Comparison of ENCODE assay signal across 12 cellular contexts in genomic region chr14:24197066-24197465, GRCh38. TPM values are rescaled to one million over a fixed set of nuclear protein-coding genes. Genes with fewer than 3 reads are reported as not detected.
DNase-seq lines count a peak whose midpoint lies in the region; ATAC-seq and TF ChIP-seq lines count a peak whose summit lies in the region.
"Had no signal": no experiment of that assay in that cellular context is flagged by ENCODE, and none has a peak within 500 bp of the region (broad histone marks: within the 10 kb centered on the region; RNA-seq: fewer than 3 reads in every experiment).

No MANE protein-coding gene starts in this region.

- no peak overlapping the region for H3K27ac ChIP-seq in CD4-positive, alpha-beta T cell (ENCODE audit: low read depth, low read length)
- peak overlapping the region; percentile 30; the same call in 1 of the 2 replicates for H3K27ac ChIP-seq in HCT116 (ENCODE audit: low read depth, low read length)
- peak overlapping the region; percentile 47 for H3K27ac ChIP-seq in naive thymus-derived CD4-positive, alpha-beta T cell (ENCODE audit: low read depth, low read length)

- TF ChIP-seq CTCF in CD4-positive, alpha-beta T cell (IDR thresholded peaks at IDR 0.05): no peak
- no peak for TF ChIP-seq CTCF in HCT116 (IDR thresholded peaks at IDR 0.05 in 2 of 3, conservative IDR thresholded peaks at IDR 0.05 in 1 of 3; ENCODE audit: borderline replicate concordance in 1 of 3, insufficient read depth in 1 of 3, low read depth in 2 of 3, low read length in 2 of 3)

- POLR2A ChIA-PET in CD4-positive, alpha-beta T cell (lab: Charles Lee): interaction anchor here (2.3 to 4.0 kb wide), 3 partner anchors 13 to 56 kb away, joined by 12 to 99 read pairs (median 20); partner anchors contain the start of genes CHMP4A, EMC9 and MDP1
- POLR2A ChIA-PET in HCT116 (lab: Charles Lee): no interaction called here
- POLR2A ChIA-PET in naive thymus-derived CD4-positive, alpha-beta T cell (lab: Charles Lee): interaction anchor here (1.8 to 3.9 kb wide), 4 partner anchors 12 to 45 kb away, joined by 7 to 79 read pairs (median 24); partner anchors contain the start of genes CHMP4A, IRF9, MDP1 and TINF2

- no peaks in the 10 kb centered on the region for H3K27me3 ChIP-seq in CD4-positive, alpha-beta T cell (ENCODE audit: control insufficient read depth, insufficient read depth, low read length)
- H3K27me3 ChIP-seq in HCT116 (ENCODE audit: insufficient read depth, low read length): no peaks in the 10 kb centered on the region
- H3K27me3 ChIP-seq in naive thymus-derived CD4-positive, alpha-beta T cell (ENCODE audit: control insufficient read depth in 2 of 2, insufficient read depth in 2 of 2, low read length in 2 of 2): no peaks in the 10 kb centered on the region
- H3K27me3 ChIP-seq: dorsolateral prefrontal cortex had no signal

- peaks cover 49% of the 10 kb centered on the region for H3K4me1 Mint-ChIP-seq in CD4-positive, alpha-beta T cell (ENCODE audit: low read depth)
- H3K4me1 Mint-ChIP-seq in naive thymus-derived CD4-positive, alpha-beta T cell: peaks cover 34 to 72% (median 56%) of the 10 kb centered on the region in 7 donors

- no peaks in the 10 kb centered on the region for H3K27me3 Mint-ChIP-seq in CD4-positive, alpha-beta T cell
- H3K27me3 Mint-ChIP-seq in naive thymus-derived CD4-positive, alpha-beta T cell: no peaks in the 10 kb centered on the region

- peaks cover 61% of the 10 kb centered on the region for H3K36me3 Mint-ChIP-seq in CD4-positive, alpha-beta T cell (ENCODE audit: low read depth)
- peaks cover 25 to 42% of the 10 kb centered on the region in 2 donors for H3K36me3 Mint-ChIP-seq in activated naive CD4-positive, alpha-beta T cell treated with anti-CD3 and anti-CD28 coated beads, Interleukin-2, amount 50 U/mL, for 72 hours
- H3K36me3 Mint-ChIP-seq in naive thymus-derived CD4-positive, alpha-beta T cell: peaks cover 8 to 44% (median 17%) of the 10 kb centered on the region in 5 donors

- peaks cover 6 to 18% of the 10 kb centered on the region in 2 experiments; a peak in 3 of 4 replicates for H3K36me3 ChIP-seq in HCT116 (ENCODE audit: control insufficient read depth in 1 of 2, insufficient read depth in 2 of 2, low read length in 2 of 2)
- peaks cover 0 to 19% (median 3%) of the 10 kb centered on the region in 3 experiments for H3K36me3 ChIP-seq in naive thymus-derived CD4-positive, alpha-beta T cell (ENCODE audit: control insufficient read depth in 2 of 3, insufficient read depth in 3 of 3, low read length in 3 of 3)

- intact Hi-C loops in CD4-positive, alpha-beta T cell (cut with DNase I, micrococcal nuclease): loop anchor here in 1 of 2 experiments (5.0 kb wide), 1 partner anchor 35 kb away; the partner anchor contains the start of genes GMPR2 and NEDD8
- intact Hi-C loops in HCT116 (cut with micrococcal nuclease): no loop called here
- intact Hi-C loops in naive thymus-derived CD4-positive, alpha-beta T cell (cut with micrococcal nuclease): no loop called here

- no peak for TF ChIP-seq POLR2A in HCT116 (IDR thresholded peaks at IDR 0.05; ENCODE audit: borderline replicate concordance, extremely low read depth, insufficient read depth, insufficient read length)

- H3K27ac Mint-ChIP-seq in CD4-positive, alpha-beta T cell: peak overlapping the region; percentile 92
- H3K27ac Mint-ChIP-seq in activated naive CD4-positive, alpha-beta T cell treated with anti-CD3 and anti-CD28 coated beads, Interleukin-2, amount 50 U/mL, for 72 hours: peak overlapping the region; percentile 15 to 84
- peak overlapping the region in 8 of 9 donors; percentile 64 to 98 (median 89) for H3K27ac Mint-ChIP-seq in naive thymus-derived CD4-positive, alpha-beta T cell

- no peaks in the 10 kb centered on the region for H3K9me2 ChIP-seq in HCT116 (ENCODE audit: insufficient read depth)

- no peaks in the 10 kb centered on the region for H3K9me3 ChIP-seq in CD4-positive, alpha-beta T cell (ENCODE audit: control insufficient read depth, low read length)
- H3K9me3 ChIP-seq in HCT116 (ENCODE audit: control insufficient read depth in 1 of 2, insufficient read depth in 1 of 2, low read depth in 1 of 2, low read length in 2 of 2): peaks cover 0 to 5% of the 10 kb centered on the region in 2 experiments; a peak in 1 of 4 replicates
- H3K9me3 ChIP-seq in naive thymus-derived CD4-positive, alpha-beta T cell (ENCODE audit: control insufficient read depth in 2 of 3, low read length in 3 of 3): no peaks in the 10 kb centered on the region

- H3K4me2 ChIP-seq in HCT116 (ENCODE audit: low read length): peak overlapping the region; percentile 84; the same call in 1 of the 2 replicates

- H4K20me1 ChIP-seq in HCT116 (ENCODE audit: insufficient read depth): no peaks in the 10 kb centered on the region

- no peaks in the 10 kb centered on the region for H3K9me3 Mint-ChIP-seq in CD4-positive, alpha-beta T cell
- peaks cover 0 to 4% of the 10 kb centered on the region in 2 donors for H3K9me3 Mint-ChIP-seq in activated naive CD4-positive, alpha-beta T cell treated with anti-CD3 and anti-CD28 coated beads, Interleukin-2, amount 50 U/mL, for 72 hours
- peaks cover 0 to 6% (median 0%) of the 10 kb centered on the region in 11 donors for H3K9me3 Mint-ChIP-seq in naive thymus-derived CD4-positive, alpha-beta T cell

- H3K4me1 ChIP-seq in HCT116 (ENCODE audit: control insufficient read depth in 1 of 2, insufficient read depth in 2 of 2, low read length in 2 of 2): peaks cover 14 to 26% of the 10 kb centered on the region in 2 experiments
- H3K4me1 ChIP-seq in naive thymus-derived CD4-positive, alpha-beta T cell (ENCODE audit: control insufficient read depth in 2 of 2, insufficient read depth in 2 of 2, low read length in 2 of 2): peaks cover 14 to 16% of the 10 kb centered on the region in 2 donors

- peak overlapping the region; percentile 87 for H3K4me3 Mint-ChIP-seq in CD4-positive, alpha-beta T cell
- H3K4me3 Mint-ChIP-seq in naive thymus-derived CD4-positive, alpha-beta T cell: peak overlapping the region; percentile 76 to 95 (median 89)

- no TSS peak for BruUV-seq in HCT116 (replicated peaks; lab: Mats Ljungman, UMichigan)

- CTCF ChIA-PET in CD4-positive, alpha-beta T cell (lab: Charles Lee): interaction anchor here (1.3 to 2.6 kb wide), 2 partner anchors 36 to 45 kb away, joined by 4 to 12 read pairs; partner anchors contain the start of gene TINF2
- CTCF ChIA-PET in HCT116 (lab: Charles Lee): no interaction called here
- CTCF ChIA-PET in naive thymus-derived CD4-positive, alpha-beta T cell (lab: Charles Lee): interaction anchor here (0.7 to 2.0 kb wide), 2 partner anchors 10 to 45 kb away, joined by 3 to 6 read pairs; partner anchors contain the start of gene TINF2

- no peak for DNase-seq in CD4-positive, alpha-beta T cell
- DNase-seq in HCT116 (ENCODE audit: low read depth, low spot score) (no peak), NCI-H226 (no peak), NCI-H774 (lab: John Stamatoyannopoulos, UW) (no peak)
- no peak for DNase-seq in activated naive CD4-positive, alpha-beta T cell treated with anti-CD3 and anti-CD28 coated beads, Interleukin-2, amount 50 U/mL, for 72 hours (ENCODE audit: low spot score in 2 of 2)
- DNase-seq in naive thymus-derived CD4-positive, alpha-beta T cell: no peak
- DNase-seq in stimulated activated CD4-positive, alpha-beta T cell treated with anti-CD3 and anti-CD28 coated beads, Interleukin-4, amount 100 ng/mL, for 4 hours: no peak
- DNase-seq: dorsolateral prefrontal cortex, EL, NCI-H2171 treated with DMSO at 0.1 percent for 48 hours had no signal

- H3K9ac ChIP-seq in HCT116 (ENCODE audit: low read length): no peak overlapping the region

- no peak for TF ChIP-seq RAD21 in HCT116 (IDR thresholded peaks at IDR 0.05; ENCODE audit: low read depth)

- no peak for ATAC-seq in CD4-positive, alpha-beta T cell (ENCODE audit: poor library complexity)
- ATAC-seq in HCT116 (no peak), GM21390 (IDR thresholded peaks at IDR 0.05; ENCODE audit: unreplicated experiment) (no peak)
- no peak for ATAC-seq in activated naive CD4-positive, alpha-beta T cell treated with anti-CD3 and anti-CD28 coated beads, Interleukin-2, amount 50 U/mL, for 72 hours
- no peak for ATAC-seq in naive thymus-derived CD4-positive, alpha-beta T cell

- H3K4me3 ChIP-seq in HCT116 (replicated peaks in 1 of 2; ENCODE audit: low read depth in 1 of 2, low read length in 2 of 2): no peak overlapping the region
- no peak overlapping the region for H3K4me3 ChIP-seq in naive thymus-derived CD4-positive, alpha-beta T cell (ENCODE audit: low read length)

- RAD21 ChIA-PET in HCT116 (lab: Charles Lee; ENCODE audit: low non-redundant PET in 1 of 2, low total read pairs in 2 of 2, uncharacterized antibody in 2 of 2, unreplicated experiment in 2 of 2): no interaction called here

- no peak overlapping the region for H2AFZ ChIP-seq in HCT116 (ENCODE audit: low read depth, low read length, poor library complexity, severe bottlenecking)

- peaks cover 30% of the 10 kb centered on the region for H3K79me2 ChIP-seq in HCT116 (ENCODE audit: insufficient read depth, low read length)

RNA-seq across cellular contexts. Expression of gene TM9SF1, which starts 1.8 kb away (rescaled TPM):
- total RNA-seq in CD4-positive, alpha-beta T cell: 10 to 100 TPM; 12.9 to 13.0 TPM
- 35.2 TPM for total RNA-seq in HCT116 (2021; ENCODE audit: unreplicated experiment)
- 39.2 and 39.3 TPM in 2 replicates for polyA plus RNA-seq in HCT116 (2012)
- total RNA-seq in activated naive CD4-positive, alpha-beta T cell treated with anti-CD3 and anti-CD28 coated beads, Interleukin-2, amount 50 U/mL, for 72 hours: 10 to 100 TPM; 24.6 to 29.3 TPM
- total RNA-seq in naive thymus-derived CD4-positive, alpha-beta T cell: 10 to 100 TPM; 16.2 to 40.5 (median 19.2) TPM
- 10 to 100 TPM; 32.1 to 34.4 TPM for polyA plus RNA-seq in naive thymus-derived CD4-positive, alpha-beta T cell

RNA-seq across cellular contexts. Expression of gene TSSK4, which starts 8.4 kb away (rescaled TPM):
- under 1 TPM; 0.30 to 0.64 TPM for total RNA-seq in CD4-positive, alpha-beta T cell
- total RNA-seq in HCT116 (2021; ENCODE audit: unreplicated experiment): 0.32 TPM
- 2.3 and 2.6 TPM in 2 replicates for polyA plus RNA-seq in HCT116 (2012)
- under 1 TPM; 0.27 to 0.41 TPM for total RNA-seq in activated naive CD4-positive, alpha-beta T cell treated with anti-CD3 and anti-CD28 coated beads, Interleukin-2, amount 50 U/mL, for 72 hours
- 1 to 10 TPM in 2 of 5 experiments, under 1 TPM in 2, not detected in 1; 0.22 to 1.9 (median 1.1) TPM for total RNA-seq in naive thymus-derived CD4-positive, alpha-beta T cell
- 1 to 10 TPM; 1.0 to 1.4 TPM for polyA plus RNA-seq in naive thymus-derived CD4-positive, alpha-beta T cell
- total RNA-seq: posterior vena cava had no signal

RNA-seq across cellular contexts. Expression of gene IPO4, which starts 8.4 kb away (rescaled TPM):
- 10 to 100 TPM; 36.6 to 37.9 TPM for total RNA-seq in CD4-positive, alpha-beta T cell
- 102 TPM for total RNA-seq in HCT116 (2021; ENCODE audit: unreplicated experiment)
- polyA plus RNA-seq in HCT116 (2012): 45.2 and 47.1 TPM in 2 replicates
- 10 to 100 TPM; 37.5 to 67.6 TPM for total RNA-seq in activated naive CD4-positive, alpha-beta T cell treated with anti-CD3 and anti-CD28 coated beads, Interleukin-2, amount 50 U/mL, for 72 hours
- total RNA-seq in naive thymus-derived CD4-positive, alpha-beta T cell: 10 to 100 TPM; 21.5 to 45.2 (median 42.2) TPM
- 10 to 100 TPM; 17.5 to 36.2 TPM for polyA plus RNA-seq in naive thymus-derived CD4-positive, alpha-beta T cell

RNA-seq across cellular contexts. Expression of gene CHMP4A, which starts 16.2 kb away (rescaled TPM):
- total RNA-seq in CD4-positive, alpha-beta T cell: 10 to 100 TPM; 73.4 to 80.1 TPM
- total RNA-seq in HCT116 (2021; ENCODE audit: unreplicated experiment): 34.6 TPM
- 52.0 and 53.9 TPM in 2 replicates for polyA plus RNA-seq in HCT116 (2012)
- 10 to 100 TPM; 69.2 to 74.2 TPM for total RNA-seq in activated naive CD4-positive, alpha-beta T cell treated with anti-CD3 and anti-CD28 coated beads, Interleukin-2, amount 50 U/mL, for 72 hours
- 100 to 1,000 TPM in 1 of 5 experiments, 10 to 100 TPM in 4; 79.1 to 101 (median 85.7) TPM for total RNA-seq in naive thymus-derived CD4-positive, alpha-beta T cell
- 100 to 1,000 TPM; 121 to 140 TPM for polyA plus RNA-seq in naive thymus-derived CD4-positive, alpha-beta T cell

RNA-seq across cellular contexts. Expression of gene MDP1, which starts 18.8 kb away (rescaled TPM):
- 1 to 10 TPM; 3.2 to 3.7 TPM for total RNA-seq in CD4-positive, alpha-beta T cell
- total RNA-seq in HCT116 (2021; ENCODE audit: unreplicated experiment): 15.9 TPM
- 17.0 and 20.9 TPM in 2 replicates for polyA plus RNA-seq in HCT116 (2012)
- total RNA-seq in activated naive CD4-positive, alpha-beta T cell treated with anti-CD3 and anti-CD28 coated beads, Interleukin-2, amount 50 U/mL, for 72 hours: 1 to 10 TPM; 5.5 to 7.4 TPM
- 10 to 100 TPM in 3 of 5 experiments, 1 to 10 TPM in 2; 5.5 to 18.5 (median 14.2) TPM for total RNA-seq in naive thymus-derived CD4-positive, alpha-beta T cell
- 10 to 100 TPM; 33.1 to 36.4 TPM for polyA plus RNA-seq in naive thymus-derived CD4-positive, alpha-beta T cell
